12 cellular contexts compared by ENCODE assay signal in genomic region chr6:146153040-146153758, GRCh38.
DNase-seq lines count a peak whose midpoint lies in the region; ATAC-seq and TF ChIP-seq lines count a peak whose summit lies in the region.
"Had no signal": no experiment of that assay in that cellular context is flagged by ENCODE, and none has a peak within 500 bp of the region (broad histone marks: within the 10 kb centered on the region; RNA-seq: fewer than 3 reads in every experiment).

No MANE protein-coding gene starts in this region.

- intact Hi-C loops in natural killer cell (cut with micrococcal nuclease), result no loop called here
- intact Hi-C loops in CD4-positive, alpha-beta memory T cell (cut with micrococcal nuclease), result no loop called here

- H3K27me3 ChIP-seq in CD4-positive, alpha-beta memory T cell (ENCODE audit: insufficient read depth, low read length), result no peaks in the 10 kb centered on the region
- H3K27me3 ChIP-seq: left lung had no signal

- no peaks in the 10 kb centered on the region for H3K4me1 ChIP-seq in CD4-positive, alpha-beta memory T cell (ENCODE audit: insufficient read depth, low read length)
- H3K4me1 ChIP-seq: HAP-1, left lung had no signal

- H3K36me3 ChIP-seq in CD4-positive, alpha-beta memory T cell (ENCODE audit: insufficient read depth, low read length), result no peaks in the 10 kb centered on the region
- H3K36me3 ChIP-seq: HAP-1, left lung had no signal

- peaks cover 2 to 7% of the 10 kb centered on the region in 2 donors for H3K9me3 Mint-ChIP-seq in natural killer cell
- H3K9me3 Mint-ChIP-seq in CD4-positive, alpha-beta memory T cell, result peaks cover 0 to 2% (median 0%) of the 10 kb centered on the region in 8 donors
- H3K9me3 Mint-ChIP-seq: effector memory CD8-positive, alpha-beta T cell had no signal

- no peaks in the 10 kb centered on the region for H3K27me3 Mint-ChIP-seq in natural killer cell (ENCODE audit: low read depth in 2 of 2)
- peaks cover 2 to 3% of the 10 kb centered on the region in 2 donors for H3K27me3 Mint-ChIP-seq in CD4-positive, alpha-beta memory T cell
- H3K27me3 Mint-ChIP-seq: effector memory CD8-positive, alpha-beta T cell had no signal

- no peak overlapping the region for H3K4me3 Mint-ChIP-seq in natural killer cell
- H3K4me3 Mint-ChIP-seq in CD4-positive, alpha-beta memory T cell, result no peak overlapping the region
- H3K4me3 Mint-ChIP-seq: effector memory CD8-positive, alpha-beta T cell had no signal

- H3K36me3 Mint-ChIP-seq in natural killer cell, result no peaks in the 10 kb centered on the region
- no peaks in the 10 kb centered on the region for H3K36me3 Mint-ChIP-seq in CD4-positive, alpha-beta memory T cell

- no peak overlapping the region for H3K27ac Mint-ChIP-seq in natural killer cell
- H3K27ac Mint-ChIP-seq in CD4-positive, alpha-beta memory T cell, result no peak overlapping the region
- H3K27ac Mint-ChIP-seq: effector memory CD8-positive, alpha-beta T cell had no signal

- no peaks in the 10 kb centered on the region for H3K9me3 ChIP-seq in CD4-positive, alpha-beta memory T cell (ENCODE audit: control insufficient read depth in 1 of 2, low read length in 2 of 2)
- H3K9me3 ChIP-seq: HAP-1, left lung had no signal

- H3K4me1 Mint-ChIP-seq in natural killer cell, result no peaks in the 10 kb centered on the region
- peaks cover 0 to 3% (median under 1%) of the 10 kb centered on the region in 4 donors for H3K4me1 Mint-ChIP-seq in CD4-positive, alpha-beta memory T cell

- DNase-seq in GM10266 (ENCODE audit: extremely low spot score) (peak; percentile 42), GM19240 (ENCODE audit: insufficient read length, low spot score) (peak; percentile 11), natural killer cell (no peak), SKM-1 (lab: John Stamatoyannopoulos, UW; ENCODE audit: unreplicated experiment) (no peak)
- DNase-seq in CD4-positive, alpha-beta memory T cell, result no peak
- DNase-seq in stimulated activated CD8-positive, alpha-beta memory T cell treated with anti-CD3 and anti-CD28 coated beads, Interleukin-4, amount 100 ng/mL, for 48 hours, result no peak
- DNase-seq: effector memory CD8-positive, alpha-beta T cell; left lung; NCI-H446 treated with DMSO at 0.1 percent for 48 hours had no signal

- no peak overlapping the region for H3K4me3 ChIP-seq in CD4-positive, alpha-beta memory T cell (ENCODE audit: low read length in 2 of 2)
- H3K4me3 ChIP-seq: HAP-1, left lung had no signal

- CTCF ChIA-PET in CD4-positive, alpha-beta memory T cell (lab: Charles Lee; ENCODE audit: partially characterized antibody), result no interaction called here

- peak; percentile 99 for ATAC-seq in HG02571 (IDR thresholded peaks at IDR 0.05; ENCODE audit: unreplicated experiment)
- ATAC-seq in HG03159 (IDR thresholded peaks at IDR 0.05; ENCODE audit: unreplicated experiment), result peak; percentile 94
- ATAC-seq in natural killer cell, result no peak
- ATAC-seq: effector memory CD8-positive, alpha-beta T cell had no signal

- H3K27ac ChIP-seq in CD4-positive, alpha-beta memory T cell (ENCODE audit: low read depth, low read length), result no peak overlapping the region
- H3K27ac ChIP-seq: left lung had no signal

- TF ChIP-seq CTCF in GM10266 (IDR thresholded peaks at IDR 0.05; ENCODE audit: control insufficient read depth, insufficient read depth, low read depth, missing control alignments) (no peak), natural killer cell (IDR thresholded peaks at IDR 0.05) (no peak)

- POLR2A ChIA-PET in CD4-positive, alpha-beta memory T cell (lab: Charles Lee; ENCODE audit: partially characterized antibody), result no interaction called here

Comparison
In these comparisons a context has a peak if more than half of its experiments do, and no peak if none do; other contexts are left out.
1. DNase-seq: peak in GM10266 (single experiment) and GM19240 (single experiment); none in natural killer cell (single experiment), CD4-positive, alpha-beta memory T cell (0 of 5), stimulated activated CD8-positive, alpha-beta memory T cell treated with anti-CD3 and anti-CD28 coated beads, Interleukin-4, amount 100 ng/mL, for 48 hours (single experiment) and SKM-1 (single experiment).
2. ATAC-seq: peak in HG02571 (single experiment) and HG03159 (single experiment); none in natural killer cell (0 of 3).